ENCODE assay signal across 1 cellular context in the genomic region with DNA sequence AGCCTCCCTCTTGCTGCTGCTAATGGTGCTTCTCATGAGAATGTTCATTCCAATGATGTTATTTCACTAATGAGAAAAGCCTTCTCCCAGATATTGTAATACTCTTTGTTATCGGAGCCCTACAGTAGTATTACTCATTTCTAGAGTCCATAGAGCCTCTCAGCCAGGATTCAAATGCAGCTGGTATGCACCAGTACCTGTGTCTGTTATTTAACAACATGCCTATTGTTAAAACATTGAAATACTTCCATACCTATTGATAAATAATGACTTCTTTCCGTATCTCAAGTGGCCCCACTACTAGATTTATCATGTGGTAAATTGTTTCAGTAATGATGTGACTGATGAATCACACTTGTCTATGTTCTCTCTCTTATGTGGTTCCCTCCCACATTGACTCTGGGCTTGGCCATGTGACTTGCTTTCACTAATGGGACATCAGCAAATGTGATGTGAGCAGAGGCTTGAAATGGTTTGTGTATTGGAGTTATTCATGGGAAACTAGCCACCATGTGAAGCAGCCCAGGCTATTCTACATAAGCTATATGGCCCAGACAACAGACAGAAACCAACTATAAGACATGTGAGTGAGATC.
A peak's percentile ranks its signal among the peaks of the same experiment; 100 is the strongest.
TF ChIP-seq lines count a peak whose summit lies in the region.

No MANE protein-coding gene starts in this region.

TF ChIP-seq in GM12878, 131 proteins besides CTCF, POLR2A, EP300 and RAD21 (continued from another document):
- TF ChIP-seq, protein P1, sequence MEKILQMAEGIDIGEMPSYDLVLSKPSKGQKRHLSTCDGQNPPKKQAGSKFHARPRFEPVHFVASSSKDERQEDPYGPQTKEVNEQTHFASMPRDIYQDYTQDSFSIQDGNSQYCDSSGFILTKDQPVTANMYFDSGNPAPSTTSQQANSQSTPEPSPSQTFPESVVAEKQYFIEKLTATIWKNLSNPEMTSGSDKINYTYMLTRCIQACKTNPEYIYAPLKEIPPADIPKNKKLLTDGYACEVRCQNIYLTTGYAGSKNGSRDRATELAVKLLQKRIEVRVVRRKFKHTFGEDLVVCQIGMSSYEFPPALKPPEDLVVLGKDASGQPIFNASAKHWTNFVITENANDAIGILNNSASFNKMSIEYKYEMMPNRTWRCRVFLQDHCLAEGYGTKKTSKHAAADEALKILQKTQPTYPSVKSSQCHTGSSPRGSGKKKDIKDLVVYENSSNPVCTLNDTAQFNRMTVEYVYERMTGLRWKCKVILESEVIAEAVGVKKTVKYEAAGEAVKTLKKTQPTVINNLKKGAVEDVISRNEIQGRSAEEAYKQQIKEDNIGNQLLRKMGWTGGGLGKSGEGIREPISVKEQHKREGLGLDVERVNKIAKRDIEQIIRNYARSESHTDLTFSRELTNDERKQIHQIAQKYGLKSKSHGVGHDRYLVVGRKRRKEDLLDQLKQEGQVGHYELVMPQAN (conservative IDR thresholded peaks at IDR 0.05) = no peak
- no peak for TF ChIP-seq RELA (IDR thresholded peaks at IDR 0.05; ENCODE audit: borderline replicate concordance, partially characterized antibody)
- TF ChIP-seq PRDM15 (CRISPR knock-in tag; IDR thresholded peaks at IDR 0.05) = no peak
- no peak for TF ChIP-seq MLLT1 (IDR thresholded peaks at IDR 0.05)
- TF ChIP-seq BCL11A (IDR thresholded peaks at IDR 0.05; ENCODE audit: low read depth, low read length) = no peak
- TF ChIP-seq E4F1 (IDR thresholded peaks at IDR 0.05; ENCODE audit: borderline replicate concordance, partially characterized antibody) = no peak
- TF ChIP-seq, protein P2, sequence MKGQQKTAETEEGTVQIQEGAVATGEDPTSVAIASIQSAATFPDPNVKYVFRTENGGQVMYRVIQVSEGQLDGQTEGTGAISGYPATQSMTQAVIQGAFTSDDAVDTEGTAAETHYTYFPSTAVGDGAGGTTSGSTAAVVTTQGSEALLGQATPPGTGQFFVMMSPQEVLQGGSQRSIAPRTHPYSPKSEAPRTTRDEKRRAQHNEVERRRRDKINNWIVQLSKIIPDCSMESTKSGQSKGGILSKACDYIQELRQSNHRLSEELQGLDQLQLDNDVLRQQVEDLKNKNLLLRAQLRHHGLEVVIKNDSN (IDR thresholded peaks at IDR 0.05; ENCODE audit: borderline replicate concordance, extremely low read length, insufficient read depth, low read depth, low read length) = no peak
- TF ChIP-seq IRF4 (IDR thresholded peaks at IDR 0.05; ENCODE audit: low read depth, low read length) = no peak
- TF ChIP-seq IKZF2 (IDR thresholded peaks at IDR 0.05) = peak in 1 of 2 experiments; percentile 35; a peak in 1 of 4 replicates
- TF ChIP-seq, protein P3, sequence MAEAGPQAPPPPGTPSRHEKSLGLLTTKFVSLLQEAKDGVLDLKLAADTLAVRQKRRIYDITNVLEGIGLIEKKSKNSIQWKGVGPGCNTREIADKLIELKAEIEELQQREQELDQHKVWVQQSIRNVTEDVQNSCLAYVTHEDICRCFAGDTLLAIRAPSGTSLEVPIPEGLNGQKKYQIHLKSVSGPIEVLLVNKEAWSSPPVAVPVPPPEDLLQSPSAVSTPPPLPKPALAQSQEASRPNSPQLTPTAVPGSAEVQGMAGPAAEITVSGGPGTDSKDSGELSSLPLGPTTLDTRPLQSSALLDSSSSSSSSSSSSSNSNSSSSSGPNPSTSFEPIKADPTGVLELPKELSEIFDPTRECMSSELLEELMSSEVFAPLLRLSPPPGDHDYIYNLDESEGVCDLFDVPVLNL (IDR thresholded peaks at IDR 0.05; ENCODE audit: low read depth, low read length) = no peak
- no peak for TF ChIP-seq SREBF1 (IDR thresholded peaks at IDR 0.05; ENCODE audit: low read length)
- TF ChIP-seq ZZZ3 (IDR thresholded peaks at IDR 0.05; ENCODE audit: control insufficient read depth, insufficient read length, low read depth) = no peak
- TF ChIP-seq CEBPZ (IDR thresholded peaks at IDR 0.05; ENCODE audit: low read depth, low read length) = no peak
- TF ChIP-seq LARP7 (IDR thresholded peaks at IDR 0.05) = no peak
- no peak for TF ChIP-seq MEF2B (IDR thresholded peaks at IDR 0.05; ENCODE audit: partially characterized antibody, poor library complexity, severe bottlenecking)
- TF ChIP-seq ATF2 (IDR thresholded peaks at IDR 0.05; ENCODE audit: low read length) = no peak
- TF ChIP-seq IKZF1 (conservative IDR thresholded peaks at IDR 0.05) = 0 out of 2 replicates have a peak, but pooled peaks have one; percentile 19
- peak; percentile 42 for TF ChIP-seq MTA2 (IDR thresholded peaks at IDR 0.05; ENCODE audit: low read depth)
- TF ChIP-seq CREM (IDR thresholded peaks at IDR 0.05; ENCODE audit: low read depth) = no peak
- no peak for TF ChIP-seq EZH2 (IDR thresholded peaks at IDR 0.05; ENCODE audit: borderline replicate concordance, control insufficient read depth, low read depth, low read length)
- no peak for TF ChIP-seq SMAD5 (IDR thresholded peaks at IDR 0.05; ENCODE audit: low read depth)
- no peak for TF ChIP-seq GABPA (IDR thresholded peaks at IDR 0.05; ENCODE audit: low read depth)
- TF ChIP-seq KLF5 (IDR thresholded peaks at IDR 0.05; ENCODE audit: partially characterized antibody) = no peak
- TF ChIP-seq BACH1 (IDR thresholded peaks at IDR 0.05; ENCODE audit: borderline replicate concordance) = no peak
- TF ChIP-seq SMARCA5 (IDR thresholded peaks at IDR 0.05) = no peak
- no peak for TF ChIP-seq YBX1 (IDR thresholded peaks at IDR 0.05)
- no peak for TF ChIP-seq SIN3A (IDR thresholded peaks at IDR 0.05; ENCODE audit: low read depth, low read length)
- TF ChIP-seq, protein P4, sequence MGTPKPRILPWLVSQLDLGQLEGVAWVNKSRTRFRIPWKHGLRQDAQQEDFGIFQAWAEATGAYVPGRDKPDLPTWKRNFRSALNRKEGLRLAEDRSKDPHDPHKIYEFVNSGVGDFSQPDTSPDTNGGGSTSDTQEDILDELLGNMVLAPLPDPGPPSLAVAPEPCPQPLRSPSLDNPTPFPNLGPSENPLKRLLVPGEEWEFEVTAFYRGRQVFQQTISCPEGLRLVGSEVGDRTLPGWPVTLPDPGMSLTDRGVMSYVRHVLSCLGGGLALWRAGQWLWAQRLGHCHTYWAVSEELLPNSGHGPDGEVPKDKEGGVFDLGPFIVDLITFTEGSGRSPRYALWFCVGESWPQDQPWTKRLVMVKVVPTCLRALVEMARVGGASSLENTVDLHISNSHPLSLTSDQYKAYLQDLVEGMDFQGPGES (IDR thresholded peaks at IDR 0.05) = no peak
- TF ChIP-seq BHLHE40 (IDR thresholded peaks at IDR 0.05; ENCODE audit: borderline replicate concordance in 1 of 2, low read depth in 2 of 2, low read length in 1 of 2) = peak in 1 of 2 experiments; percentile 21; a peak in 1 of 4 replicates
- TF ChIP-seq SP1 (IDR thresholded peaks at IDR 0.05; ENCODE audit: low read depth, low read length) = no peak
- no peak for TF ChIP-seq ZNF24 (IDR thresholded peaks at IDR 0.05)
- no peak for TF ChIP-seq RCOR1 (conservative IDR thresholded peaks at IDR 0.05; ENCODE audit: low read depth, low read length)
